9 cellular contexts compared by ENCODE assay signal in genomic region chr13:80036845-80037504, GRCh38.
DNase-seq lines count a peak whose midpoint lies in the region; ATAC-seq, FAIRE-seq and TF ChIP-seq lines count a peak whose summit lies in the region.
"Had no signal": no experiment of that assay in that cellular context is flagged by ENCODE, and none has a peak within 500 bp of the region (broad histone marks: within the 10 kb centered on the region; RNA-seq: fewer than 3 reads in every experiment).

No MANE protein-coding gene starts in this region.

- H3K4me2 ChIP-seq in A549 (peak overlapping the region; percentile 41; the same call in 1 of the 3 replicates), GM12878 (ENCODE audit: control insufficient read depth, insufficient read depth) (peak overlapping the region; percentile 38; the same call in 1 of the 2 replicates)

- TF ChIP-seq EP300 in A549 (IDR thresholded peaks at IDR 0.05) (no peak), GM12878 (IDR thresholded peaks at IDR 0.05; ENCODE audit: borderline replicate concordance in 1 of 2, control insufficient read depth in 1 of 2, low read depth in 2 of 2, low read length in 2 of 2) (peak in 1 of 2 experiments; percentile 23; a peak in 1 of 4 replicates)

- H3K4me3 ChIP-seq in A549 = no peak overlapping the region
- H3K4me3 ChIP-seq in GM12878 = no peak overlapping the region

- in situ Hi-C loops in GM12878 (cut with MboI) = no loop called here

- POLR2A ChIA-PET in A549 (lab: Yijun Ruan, JAX) (no interaction called here), GM12878 (lab: Charles Lee) (interaction anchor here (3.2 kb wide), 1 partner anchor 11 kb away, joined by 16 read pairs; no protein-coding TSS in a partner anchor), HEK293T (lab: Yijun Ruan, JAX) (interaction anchor here (1.0 kb wide), 1 partner anchor 304 kb away, joined by 3 read pairs; the partner anchor contains the start of gene SPRY2)

- no peak for DNase-seq in A549 (ENCODE audit: low read depth in 1 of 2, low spot score in 1 of 2)
- no peak for DNase-seq in GM12878 (ENCODE audit: low read depth, low spot score)
- DNase-seq in HEK293T (ENCODE audit: extremely low spot score) = no peak
- no peak for DNase-seq in stimulated activated CD4-positive, alpha-beta T cell treated with anti-CD3 and anti-CD28 coated beads, Interleukin-12 subunit alpha, Interleukin-12 subunit beta, amount 100 ng/mL, for 4 hours
- DNase-seq: endodermal cell had no signal

- TF ChIP-seq CTCF in A549 (IDR thresholded peaks at IDR 0.05) (no peak), GM12878 (IDR thresholded peaks at IDR 0.05 in 2 of 3, conservative IDR thresholded peaks at IDR 0.05 in 1 of 3; ENCODE audit: control insufficient read depth in 2 of 3, extremely low read depth in 1 of 3, insufficient read depth in 1 of 3, low read depth in 3 of 3, low read length in 3 of 3) (no peak)

- TF ChIP-seq POLR2A in A549 (IDR thresholded peaks at IDR 0.05; ENCODE audit: low read length) (no peak), GM12878 (IDR thresholded peaks at IDR 0.05; ENCODE audit: low read depth, low read length) (no peak)

- H3K9ac ChIP-seq in GM12878 (ENCODE audit: control insufficient read depth, insufficient read depth, low read length) = no peak overlapping the region

- no peaks in the 10 kb centered on the region for H3K27me3 ChIP-seq in GM12878 (replicated peaks in 1 of 2; ENCODE audit: control insufficient read depth in 2 of 2, insufficient read depth in 2 of 2, low read length in 1 of 2)

- H3K4me1 ChIP-seq in A549 (peaks cover 34% of the 10 kb centered on the region), GM12878 (ENCODE audit: control insufficient read depth, insufficient read depth, low read length) (peaks cover 8% of the 10 kb centered on the region; the same call in 1 of the 2 replicates)

- no peaks in the 10 kb centered on the region for H3K36me3 ChIP-seq in GM12878 (ENCODE audit: control insufficient read depth in 2 of 2, insufficient read depth in 2 of 2, low read length in 1 of 2)

- H2AFZ ChIP-seq in GM12878 (ENCODE audit: control insufficient read depth, low read depth, low read length) = no peak overlapping the region

- H4K20me1 ChIP-seq in GM12878 (ENCODE audit: control insufficient read depth, insufficient read depth) = no peaks in the 10 kb centered on the region

- BruUV-seq in GM12878 (replicated peaks; lab: Mats Ljungman, UMichigan) = no TSS peak

- intact Hi-C loops in GM12878 (cut with micrococcal nuclease; ENCODE audit: unreplicated experiment) = loop anchor here (5.0 to 10.0 kb wide), 2 partner anchors 210 to 408 kb away; no protein-coding TSS in a partner anchor

- no peak for FAIRE-seq in A549 (lab: Jason Lieb, UNC)
- FAIRE-seq in GM12878 (lab: Jason Lieb, UNC) = peak; percentile 23

- TF ChIP-seq RAD21 in A549 (conservative IDR thresholded peaks at IDR 0.05 in 1 of 2, IDR thresholded peaks at IDR 0.05 in 1 of 2) (no peak), GM12878 (IDR thresholded peaks at IDR 0.05; ENCODE audit: insufficient read depth, low read depth, low read length) (no peak)

- H3K27ac ChIP-seq in A549 (peak overlapping the region in 1 of 2 experiments; percentile 20; a peak in 1 of 6 replicates), GM12878 (ENCODE audit: control insufficient read depth, insufficient read depth) (no peak overlapping the region)

- RAD21 ChIA-PET in GM12878 (lab: Charles Lee; ENCODE audit: unreplicated experiment) = interaction anchor here (0.6 to 5.9 kb wide), 4 partner anchors 12 to 302 kb away, joined by 3 to 49 read pairs (median 5); no protein-coding TSS in a partner anchor

- CTCF ChIA-PET in A549 (lab: Yijun Ruan, JAX) = no interaction called here
- CTCF ChIA-PET in GM12878 (lab: Yijun Ruan, JAX) = interaction anchor here (1.0 to 1.5 kb wide), 6 partner anchors 12 to 322 kb away, joined by 3 to 7 read pairs (median 4); no protein-coding TSS in a partner anchor
- CTCF ChIA-PET in HEK293T (lab: Yijun Ruan, JAX) = no interaction called here

- H3K9me3 ChIP-seq in A549 = no peaks in the 10 kb centered on the region
- H3K9me3 ChIP-seq in GM12878 (replicated peaks; ENCODE audit: control insufficient read depth, insufficient read depth, low read length) = no peaks in the 10 kb centered on the region

- ATAC-seq in A549 (no peak), GM19463 (IDR thresholded peaks at IDR 0.05; ENCODE audit: unreplicated experiment) (peak; percentile 39), HG03460 (IDR thresholded peaks at IDR 0.05; ENCODE audit: unreplicated experiment) (peak; percentile 42), GM12878 (peak; percentile 82), HG02938 (IDR thresholded peaks at IDR 0.05; ENCODE audit: unreplicated experiment) (no peak), GM18873 (IDR thresholded peaks at IDR 0.05; ENCODE audit: low FRiP score, unreplicated experiment) (no peak)

- SMC1A ChIA-PET in GM12878 (lab: Charles Lee; ENCODE audit: uncharacterized antibody, unreplicated experiment) = interaction anchor here (1.1 to 7.5 kb wide), 8 partner anchors 10 to 298 kb away, joined by 3 to 70 read pairs (median 4); no protein-coding TSS in a partner anchor

- no peaks in the 10 kb centered on the region for H3K79me2 ChIP-seq in GM12878 (ENCODE audit: control insufficient read depth, insufficient read depth, low read length)

- WGBS in A549 (ENCODE audit: missing lambda C conversion rate) = 89% methylated on average over 2 of the region's 2 CpGs
- 0% methylated on average over 2 of the region's 2 CpGs for WGBS in GM12878 (ENCODE audit: insufficient coverage, insufficient replicate concordance, low lambda C conversion rate, missing lambda C conversion rate)

TF ChIP-seq in A549, 52 proteins besides CTCF, POLR2A, EP300 and RAD21 (continues in another document):
- TF ChIP-seq ATOH8 (CRISPR knock-in tag; IDR thresholded peaks at IDR 0.05; ENCODE audit: low read depth) = no peak
- no peak for TF ChIP-seq USF2 (IDR thresholded peaks at IDR 0.05)

TF ChIP-seq in GM12878, 131 proteins besides CTCF, POLR2A, EP300 and RAD21 (continues in another document):
- TF ChIP-seq NKRF (conservative IDR thresholded peaks at IDR 0.05) (no peak), IKZF1 (conservative IDR thresholded peaks at IDR 0.05) (peak; percentile 76), HDGF (IDR thresholded peaks at IDR 0.05) (no peak), IKZF2 (IDR thresholded peaks at IDR 0.05) (peak; percentile 88 to 91), CHD2 (IDR thresholded peaks at IDR 0.05; ENCODE audit: borderline replicate concordance, low read depth, low read length) (no peak), EED (IDR thresholded peaks at IDR 0.05; ENCODE audit: low read depth) (peak; percentile 21; the same call in 1 of the 2 replicates), STAT3 (IDR thresholded peaks at IDR 0.05; ENCODE audit: low read depth, low read length) (no peak), BCL11A (IDR thresholded peaks at IDR 0.05; ENCODE audit: low read depth, low read length) (no peak), NR2F1 (conservative IDR thresholded peaks at IDR 0.05) (no peak), TAF1 (IDR thresholded peaks at IDR 0.05; ENCODE audit: borderline replicate concordance, low read depth, low read length) (no peak)

TF ChIP-seq in HEK293T, 16 proteins besides CTCF, POLR2A, EP300 and RAD21:
- no peak for TF ChIP-seq FOXM1 (IDR thresholded peaks at IDR 0.05; ENCODE audit: borderline replicate concordance)
- no peak for TF ChIP-seq L3MBTL2 (conservative IDR thresholded peaks at IDR 0.05)
- no peak for TF ChIP-seq SUZ12 (IDR thresholded peaks at IDR 0.05)
- TF ChIP-seq BHLHE40 (IDR thresholded peaks at IDR 0.05; ENCODE audit: borderline replicate concordance) = no peak
- no peak for TF ChIP-seq ZNF384 (IDR thresholded peaks at IDR 0.05)
- TF ChIP-seq FOXK2 (IDR thresholded peaks at IDR 0.05) = no peak
- TF ChIP-seq NFRKB (IDR thresholded peaks at IDR 0.05) = no peak
- no peak for TF ChIP-seq FOXA1 (IDR thresholded peaks at IDR 0.05)
- no peak for TF ChIP-seq ARNT (IDR thresholded peaks at IDR 0.05)
- no peak for TF ChIP-seq PKNOX1 (IDR thresholded peaks at IDR 0.05)
- TF ChIP-seq LEF1 (IDR thresholded peaks at IDR 0.05; ENCODE audit: borderline replicate concordance) = no peak

Comparison
In these comparisons a context has a peak if more than half of its experiments do, and no peak if none do; other contexts are left out.
1. ATAC-seq: peak in GM19463 (single experiment), HG03460 (single experiment) and GM12878 (single experiment); none in A549 (0 of 2), HG02938 (single experiment) and GM18873 (single experiment).